In the genomic region with DNA sequence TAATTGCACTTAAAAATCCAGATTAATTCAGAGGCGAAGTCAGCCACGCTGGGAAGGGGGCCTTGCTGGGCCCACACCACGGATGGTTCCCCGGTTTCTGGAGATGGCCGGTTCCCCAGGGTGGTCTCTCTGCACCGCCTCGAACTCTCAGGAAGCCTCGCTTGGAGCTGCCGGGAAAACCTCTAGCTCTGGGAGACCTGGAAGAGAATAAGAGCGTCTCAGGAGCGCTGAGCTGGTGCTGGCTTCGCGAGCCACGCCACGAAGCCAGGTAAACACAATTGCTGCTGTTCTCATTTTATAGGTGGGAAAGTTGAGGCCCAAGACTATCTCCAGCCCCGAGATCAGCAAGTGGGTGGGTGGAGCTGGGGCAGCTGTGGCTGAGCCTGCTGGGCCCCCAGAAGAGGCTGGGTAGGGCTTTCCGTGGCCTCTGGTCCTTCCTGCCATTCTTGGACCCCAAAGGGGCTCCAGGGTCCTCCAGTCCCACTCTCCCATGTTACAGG, we compare ENCODE assay signal across 17 cellular contexts.
DNase-seq lines count a peak whose midpoint lies in the region; ATAC-seq, FAIRE-seq and TF ChIP-seq lines count a peak whose summit lies in the region.
"Had no signal": no experiment of that assay in that cellular context is flagged by ENCODE, and none has a peak within 500 bp of the region (broad histone marks: within the 10 kb centered on the region; RNA-seq: fewer than 3 reads in every experiment).

No MANE protein-coding gene starts in this region.

- no peak overlapping the region for H3K4me3 ChIP-seq in BLaER1
- H3K4me3 ChIP-seq in neuronal stem cell (ENCODE audit: low read length in 2 of 2), result no peak overlapping the region

- no CpG with 5 or more reads among the region's 17 CpGs for WGBS in neuronal stem cell (ENCODE audit: extremely low coverage in 2 of 2, insufficient read length in 2 of 2, insufficient replicate concordance in 1 of 2), 2 donors

- peak; percentile 72 for FAIRE-seq in urothelium cell line (lab: Jason Lieb, UNC)
- no peak for FAIRE-seq in frontal cortex (lab: Jason Lieb, UNC)
- FAIRE-seq: A204.1, H1 had no signal

- no peaks in the 10 kb centered on the region for H3K36me3 ChIP-seq in BLaER1
- H3K36me3 ChIP-seq in neuronal stem cell (replicated peaks in 1 of 2; ENCODE audit: control insufficient read depth in 2 of 2, insufficient read depth in 2 of 2, low read length in 2 of 2), result no peaks in the 10 kb centered on the region
- H3K36me3 ChIP-seq: BE2C had no signal

- no peak overlapping the region for H3K4me3 Mint-ChIP-seq in WTC11
- H3K4me3 Mint-ChIP-seq: CD14-positive monocyte; CD4-positive, alpha-beta memory T cell; H9 had no signal

- H2BK15ac ChIP-seq in neuronal stem cell (ENCODE audit: low read length), result no peak overlapping the region

- no peak overlapping the region for H4K8ac ChIP-seq in neuronal stem cell (ENCODE audit: low read depth, low read length)

- peak overlapping the region; percentile 30 for H2BK12ac ChIP-seq in neuronal stem cell (ENCODE audit: low read length)

- H3K27me3 ChIP-seq in BLaER1 (no peaks in the 10 kb centered on the region), neuronal stem cell (ENCODE audit: control insufficient read depth in 3 of 3, insufficient read depth in 3 of 3, low read depth in 1 of 3, low read length in 3 of 3) (peaks cover 0 to 44% (median 0%) of the 10 kb centered on the region in 3 experiments)

- no peak for ATAC-seq in WTC11

- H2AFZ ChIP-seq in neuronal stem cell (ENCODE audit: low read length), result no peak overlapping the region

- peak overlapping the region; percentile 63 for H3K27ac Mint-ChIP-seq in WTC11
- H3K27ac Mint-ChIP-seq: CD14-positive monocyte; CD4-positive, alpha-beta memory T cell; H9 had no signal

- no peaks in the 10 kb centered on the region for H3K27me3 Mint-ChIP-seq in WTC11 (ENCODE audit: low read depth)

- TF ChIP-seq CTCF in WTC11 (IDR thresholded peaks at IDR 0.05), result no peak

- no peaks in the 10 kb centered on the region for H4K20me1 ChIP-seq in BLaER1

- peak overlapping the region; percentile 92 for H2AK5ac ChIP-seq in neuronal stem cell (ENCODE audit: low read depth, low read length)

- no peaks in the 10 kb centered on the region for H3K9me3 Mint-ChIP-seq in WTC11
- H3K9me3 Mint-ChIP-seq: CD4-positive, alpha-beta memory T cell; H9 had no signal

- CTCF ChIA-PET in WTC11 (lab: Charles Lee), result interaction anchor here (0.7 to 1.4 kb wide), 2 partner anchors 20 to 83 kb away, joined by 3 read pairs; no protein-coding TSS in a partner anchor

- H3K4me2 ChIP-seq in BLaER1 (0 out of 2 replicates have a peak overlapping the region, but pooled peaks have one; percentile 28), neuronal stem cell (ENCODE audit: insufficient read depth, low read length, poor library complexity, severe bottlenecking) (no peak overlapping the region)

- no peak overlapping the region for H4K91ac ChIP-seq in neuronal stem cell (ENCODE audit: low read depth, low read length, poor library complexity)

- H3K4me1 ChIP-seq in BLaER1 (peaks cover 11% of the 10 kb centered on the region; the same call in 1 of the 2 replicates), neuronal stem cell (ENCODE audit: control insufficient read depth in 2 of 2, insufficient read depth in 1 of 2, low read depth in 1 of 2, low read length in 2 of 2) (peaks cover 0 to 2% of the 10 kb centered on the region in 2 donors)
- H3K4me1 ChIP-seq: BE2C had no signal

- DNase-seq in WTC11 (ENCODE audit: low spot score) (no peak), neuronal stem cell (ENCODE audit: low spot score) (no peak), urothelium cell line (ENCODE audit: low spot score) (no peak), GM19240 (ENCODE audit: insufficient read length, low spot score) (no peak), frontal cortex (ENCODE audit: low spot score in 2 of 2) (no peak), nucleus accumbens (lab: John Stamatoyannopoulos, UW) (no peak)
- DNase-seq: ACHN, BE2C, DMS153, DMS79, GDM1, H9 had no signal

- peaks cover 2% of the 10 kb centered on the region for H3K79me1 ChIP-seq in neuronal stem cell (ENCODE audit: low read depth, low read length)

- H2BK120ac ChIP-seq in neuronal stem cell (ENCODE audit: low read depth, low read length), result no peak overlapping the region

- H3K23ac ChIP-seq in neuronal stem cell (ENCODE audit: low read depth, low read length, poor library complexity), result peak overlapping the region; percentile 55

- H2BK5ac ChIP-seq in neuronal stem cell (ENCODE audit: low read length), result peak overlapping the region; percentile 75

- no peak overlapping the region for H3K4ac ChIP-seq in neuronal stem cell (ENCODE audit: low read length)

- no peaks in the 10 kb centered on the region for H3K36me3 Mint-ChIP-seq in WTC11
- H3K36me3 Mint-ChIP-seq: CD14-positive monocyte; CD4-positive, alpha-beta memory T cell had no signal

- H3K18ac ChIP-seq in neuronal stem cell (ENCODE audit: low read length), result peak overlapping the region; percentile 89

- H3K4me1 Mint-ChIP-seq in WTC11, result no peaks in the 10 kb centered on the region
- H3K4me1 Mint-ChIP-seq: CD14-positive monocyte; CD4-positive, alpha-beta memory T cell; H9 had no signal

- POLR2A ChIA-PET in WTC11 (lab: Charles Lee), result no interaction called here

- no peak overlapping the region for H3K9ac ChIP-seq in BLaER1
- H3K9ac ChIP-seq in neuronal stem cell (ENCODE audit: low read depth, low read length, poor library complexity), result no peak overlapping the region

- H3K9me3 ChIP-seq in BLaER1 (no peaks in the 10 kb centered on the region), neuronal stem cell (replicated peaks in 1 of 2; ENCODE audit: control insufficient read depth in 2 of 2, insufficient read depth in 1 of 2, low read depth in 1 of 2, low read length in 2 of 2) (no peaks in the 10 kb centered on the region)
- H3K9me3 ChIP-seq: BE2C had no signal

- H3K14ac ChIP-seq in neuronal stem cell (ENCODE audit: low read length), result no peak overlapping the region

- H3K27ac ChIP-seq in BLaER1, result no peak overlapping the region
- no peak overlapping the region for H3K27ac ChIP-seq in neuronal stem cell (replicated peaks; ENCODE audit: low read length)

TF ChIP-seq in WTC11, 78 proteins besides CTCF, POLR2A, EP300 and RAD21:
- TF ChIP-seq, protein P1, sequence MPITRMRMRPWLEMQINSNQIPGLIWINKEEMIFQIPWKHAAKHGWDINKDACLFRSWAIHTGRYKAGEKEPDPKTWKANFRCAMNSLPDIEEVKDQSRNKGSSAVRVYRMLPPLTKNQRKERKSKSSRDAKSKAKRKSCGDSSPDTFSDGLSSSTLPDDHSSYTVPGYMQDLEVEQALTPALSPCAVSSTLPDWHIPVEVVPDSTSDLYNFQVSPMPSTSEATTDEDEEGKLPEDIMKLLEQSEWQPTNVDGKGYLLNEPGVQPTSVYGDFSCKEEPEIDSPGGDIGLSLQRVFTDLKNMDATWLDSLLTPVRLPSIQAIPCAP (CRISPR knock-in tag; IDR thresholded peaks at IDR 0.05), result no peak
- TF ChIP-seq ELF4 (CRISPR knock-in tag; IDR thresholded peaks at IDR 0.05; ENCODE audit: low read depth), result no peak
- TF ChIP-seq ZNF396 (CRISPR knock-in tag; IDR thresholded peaks at IDR 0.05; ENCODE audit: borderline replicate concordance), result no peak
TF ChIP-seq in WTC11: peak in this region for 0.
